Comparison of ENCODE assay signal across 22 cellular contexts in genomic region chr2:17625446-17625845, GRCh38.
DNase-seq lines count a peak whose midpoint lies in the region; ATAC-seq, FAIRE-seq and TF ChIP-seq lines count a peak whose summit lies in the region.
"Had no signal": no experiment of that assay in that cellular context is flagged by ENCODE, and none has a peak within 500 bp of the region (broad histone marks: within the 10 kb centered on the region; RNA-seq: fewer than 3 reads in every experiment).

No MANE protein-coding gene starts in this region.

- peaks cover 38% of the 10 kb centered on the region for H3K4me1 ChIP-seq in astrocyte (ENCODE audit: insufficient read depth, low read length)
- H3K4me1 ChIP-seq in aorta (ENCODE audit: control insufficient read depth in 1 of 2, insufficient read depth in 2 of 2, low read length in 2 of 2): no peaks in the 10 kb centered on the region
- H3K4me1 ChIP-seq: BE2C had no signal

- no peak overlapping the region for H2AFZ ChIP-seq in astrocyte (ENCODE audit: low read depth, low read length)
- H2AFZ ChIP-seq: GM23248 had no signal

- no peaks in the 10 kb centered on the region for H4K20me1 ChIP-seq in astrocyte (ENCODE audit: insufficient read depth, low read length)
- H4K20me1 ChIP-seq: BLaER1 treated with 17β-estradiol and CSF1 and Interleukin-3, amounts not matched to agents 10 nM and 100 nM had no signal

- intact Hi-C loops in head of caudate nucleus (cut with DNase I) (no loop called here), aorta (cut with DNase I) (no loop called here)

- no peaks in the 10 kb centered on the region for H3K36me3 ChIP-seq in astrocyte (ENCODE audit: insufficient read depth, low read length)
- H3K36me3 ChIP-seq in aorta (ENCODE audit: control insufficient read depth in 1 of 2, insufficient read depth in 2 of 2, low read length in 1 of 2): no peaks in the 10 kb centered on the region
- H3K36me3 ChIP-seq: BE2C; BLaER1 treated with 17β-estradiol and CSF1 and Interleukin-3, amounts not matched to agents 10 nM and 100 nM had no signal

- no peak for ATAC-seq in aorta (ENCODE audit: low FRiP score)
- no peak for ATAC-seq in activated naive CD8-positive, alpha-beta T cell treated with anti-CD3 and anti-CD28 coated beads, Interleukin-2, amount 50 U/mL, for 24 hours

- H3K27ac ChIP-seq in astrocyte (ENCODE audit: low read depth, low read length): no peak overlapping the region
- H3K27ac ChIP-seq in aorta (ENCODE audit: low read depth in 1 of 2, low read length in 2 of 2): no peak overlapping the region
- H3K27ac ChIP-seq: BLaER1 treated with 17β-estradiol and CSF1 and Interleukin-3, amounts not matched to agents 10 nM and 100 nM; GM23248 had no signal

- H3K9ac ChIP-seq in astrocyte (ENCODE audit: low read length): no peak overlapping the region
- H3K9ac ChIP-seq: BLaER1 treated with 17β-estradiol and CSF1 and Interleukin-3, amounts not matched to agents 10 nM and 100 nM; GM23248 had no signal

- no peak overlapping the region for H3K4me2 ChIP-seq in astrocyte (ENCODE audit: low read length)
- H3K4me2 ChIP-seq: BLaER1 treated with 17β-estradiol and CSF1 and Interleukin-3, amounts not matched to agents 10 nM and 100 nM had no signal

- H3K36me3 Mint-ChIP-seq in astrocyte (ENCODE audit: low read depth, unreplicated experiment): no peaks in the 10 kb centered on the region
- H3K36me3 Mint-ChIP-seq in activated naive CD8-positive, alpha-beta T cell treated with anti-CD3 and anti-CD28 coated beads, Interleukin-2, amount 50 U/mL, for 24 hours (ENCODE audit: low read depth): no peaks in the 10 kb centered on the region
- H3K36me3 Mint-ChIP-seq: CD14-positive monocyte; CD8-positive, alpha-beta memory T cell had no signal

- H3K4me1 Mint-ChIP-seq in astrocyte (ENCODE audit: low read depth, unreplicated experiment): peaks cover 29% of the 10 kb centered on the region
- H3K4me1 Mint-ChIP-seq in activated naive CD8-positive, alpha-beta T cell treated with anti-CD3 and anti-CD28 coated beads, Interleukin-2, amount 50 U/mL, for 24 hours: no peaks in the 10 kb centered on the region
- H3K4me1 Mint-ChIP-seq: CD14-positive monocyte; CD8-positive, alpha-beta memory T cell had no signal

- no peak for FAIRE-seq in astrocyte (lab: Jason Lieb, UNC)
- FAIRE-seq: D721Med, GM12891, GM18507, H1 had no signal

- H3K9me3 ChIP-seq in astrocyte (ENCODE audit: insufficient read depth, low read depth, low read length) (peaks cover 3% of the 10 kb centered on the region), aorta (ENCODE audit: control insufficient read depth, low read length) (peaks cover 3% of the 10 kb centered on the region)
- H3K9me3 ChIP-seq: BE2C had no signal

- no peak overlapping the region for H3K4me3 ChIP-seq in astrocyte (ENCODE audit: insufficient read depth, low read depth, low read length)
- no peak overlapping the region for H3K4me3 ChIP-seq in aorta (ENCODE audit: low read length in 2 of 2)
- H3K4me3 ChIP-seq: BLaER1 treated with 17β-estradiol and CSF1 and Interleukin-3, amounts not matched to agents 10 nM and 100 nM; GM23248 had no signal

- no peaks in the 10 kb centered on the region for H3K79me2 ChIP-seq in astrocyte (ENCODE audit: insufficient read depth, low read length)

- no peaks in the 10 kb centered on the region for H3K27me3 Mint-ChIP-seq in astrocyte (ENCODE audit: low read depth, unreplicated experiment)
- peaks cover 4% of the 10 kb centered on the region for H3K27me3 Mint-ChIP-seq in activated naive CD8-positive, alpha-beta T cell treated with anti-CD3 and anti-CD28 coated beads, Interleukin-2, amount 50 U/mL, for 24 hours

- H3K9me3 Mint-ChIP-seq in astrocyte (ENCODE audit: unreplicated experiment): peaks cover 2% of the 10 kb centered on the region
- no peaks in the 10 kb centered on the region for H3K9me3 Mint-ChIP-seq in activated naive CD8-positive, alpha-beta T cell treated with anti-CD3 and anti-CD28 coated beads, Interleukin-2, amount 50 U/mL, for 24 hours
- H3K9me3 Mint-ChIP-seq: CD4-positive, alpha-beta T cell; CD8-positive, alpha-beta memory T cell had no signal

- TF ChIP-seq CTCF in astrocyte (IDR thresholded peaks at IDR 0.05; ENCODE audit: insufficient read depth, low read depth, low read length): no peak

- peak; percentile 32 for DNase-seq in astrocyte (ENCODE audit: low read depth)
- peak; percentile 51 to 97 (median 82) for DNase-seq in head of caudate nucleus
- DNase-seq in kidney tubule cell (ENCODE audit: low spot score): peak; percentile 48
- no peak for DNase-seq in DMS53 (lab: John Stamatoyannopoulos, UW)
- DNase-seq in aorta: no peak
- DNase-seq in activated naive CD8-positive, alpha-beta T cell treated with anti-CD3 and anti-CD28 coated beads, Interleukin-2, amount 50 U/mL, for 24 hours: no peak
- DNase-seq in RKO (ENCODE audit: low spot score): no peak
- DNase-seq: AML-193; BE2C; CD4-positive, alpha-beta T cell; CD8-positive, alpha-beta memory T cell; DMS 273 treated with DMSO at 0.1 percent for 48 hours; GF-D8; GM23248; H7; HCEC 1CT had no signal

- H3K4me3 Mint-ChIP-seq in astrocyte (ENCODE audit: unreplicated experiment): no peak overlapping the region
- H3K4me3 Mint-ChIP-seq in activated naive CD8-positive, alpha-beta T cell treated with anti-CD3 and anti-CD28 coated beads, Interleukin-2, amount 50 U/mL, for 24 hours: no peak overlapping the region
- H3K4me3 Mint-ChIP-seq: CD14-positive monocyte; CD4-positive, alpha-beta T cell; CD8-positive, alpha-beta memory T cell had no signal

- no peak overlapping the region for H3K27ac Mint-ChIP-seq in astrocyte (ENCODE audit: unreplicated experiment)
- H3K27ac Mint-ChIP-seq in activated naive CD8-positive, alpha-beta T cell treated with anti-CD3 and anti-CD28 coated beads, Interleukin-2, amount 50 U/mL, for 24 hours: no peak overlapping the region
- H3K27ac Mint-ChIP-seq: CD14-positive monocyte; CD4-positive, alpha-beta T cell; CD8-positive, alpha-beta memory T cell had no signal

- H3K27me3 ChIP-seq in astrocyte (ENCODE audit: insufficient read depth, low read length) (no peaks in the 10 kb centered on the region), aorta (ENCODE audit: control insufficient read depth in 1 of 2, insufficient read depth in 2 of 2, low read length in 1 of 2) (no peaks in the 10 kb centered on the region)
- H3K27me3 ChIP-seq: BE2C; BLaER1 treated with 17β-estradiol and CSF1 and Interleukin-3, amounts not matched to agents 10 nM and 100 nM had no signal

- 90 to 94% methylated on average over 3 of the region's 3 CpGs for WGBS in aorta, 2 donors

Comparison
In these comparisons a context has a peak if more than half of its experiments do, and no peak if none do; other contexts are left out.
1. DNase-seq: peak in astrocyte (single experiment), head of caudate nucleus (42 of 42) and kidney tubule cell (single experiment); none in DMS53 (single experiment), aorta (0 of 2), activated naive CD8-positive, alpha-beta T cell treated with anti-CD3 and anti-CD28 coated beads, Interleukin-2, amount 50 U/mL, for 24 hours (single experiment) and RKO (single experiment).